In genomic region chr3:41430886-41431285, GRCh38 we compare ENCODE assay signal across 17 cellular contexts.
DNase-seq lines count a peak whose midpoint lies in the region; ATAC-seq and TF ChIP-seq lines count a peak whose summit lies in the region.
"Had no signal": no experiment of that assay in that cellular context is flagged by ENCODE, and none has a peak within 500 bp of the region (broad histone marks: within the 10 kb centered on the region; RNA-seq: fewer than 3 reads in every experiment).

No MANE protein-coding gene starts in this region.

- H3K4me1 ChIP-seq in Loucy (ENCODE audit: insufficient read depth, low read length, poor library complexity, severe bottlenecking) (peaks cover 17% of the 10 kb centered on the region), neuronal stem cell (ENCODE audit: control insufficient read depth in 2 of 2, insufficient read depth in 1 of 2, low read depth in 1 of 2, low read length in 2 of 2) (no peaks in the 10 kb centered on the region), body of pancreas (no peaks in the 10 kb centered on the region)
- H3K4me1 ChIP-seq: A549, Caco-2 had no signal

- no CpG with 5 or more reads among the region's 12 CpGs for WGBS in neuronal stem cell (ENCODE audit: extremely low coverage in 2 of 2, insufficient read length in 2 of 2, insufficient replicate concordance in 1 of 2), 2 donors
- WGBS in body of pancreas, 2 donors = 95% methylated on average over 12 of the region's 12 CpGs

- H4K8ac ChIP-seq in neuronal stem cell (ENCODE audit: low read depth, low read length) = no peak overlapping the region

- no peak for DNase-seq in neuronal stem cell (ENCODE audit: low spot score)
- DNase-seq in stimulated activated naive B cell treated with anti-CD40 and anti-IgM and Interleukin-4, amounts not matched to agents 10 μg/mL and 1 μg/mL and 100 μg/mL, for 72 hours = no peak
- no peak for DNase-seq in body of pancreas
- DNase-seq: AML-193; Caco-2; Calu3; CD4-positive, alpha-beta T cell; CD8-positive, alpha-beta T cell; DMS79 treated with DMSO at 0.1 percent for 48 hours; GF-D8 had no signal

- H3K4me3 Mint-ChIP-seq in stimulated activated naive B cell treated with anti-CD40 and anti-IgM and Interleukin-4, amounts not matched to agents 10 μg/mL and 1 μg/mL and 100 μg/mL, for 72 hours = no peak overlapping the region
- H3K4me3 Mint-ChIP-seq: B cell; CD4-positive, alpha-beta T cell; CD8-positive, alpha-beta T cell had no signal

- H2AFZ ChIP-seq in Loucy (ENCODE audit: low read length) (no peak overlapping the region), neuronal stem cell (ENCODE audit: low read length) (no peak overlapping the region)

- H2AK5ac ChIP-seq in neuronal stem cell (ENCODE audit: low read depth, low read length) = no peak overlapping the region

- no peak overlapping the region for H3K27ac ChIP-seq in neuronal stem cell (replicated peaks; ENCODE audit: low read length)
- H3K27ac ChIP-seq in body of pancreas = no peak overlapping the region
- H3K27ac ChIP-seq: 22Rv1; A549; BLaER1 treated with 17β-estradiol and CSF1 and Interleukin-3, amounts not matched to agents 10 nM and 100 nM; C4-2B had no signal

- H2BK15ac ChIP-seq in neuronal stem cell (ENCODE audit: low read length) = no peak overlapping the region

- H3K27me3 ChIP-seq in Loucy (ENCODE audit: insufficient read depth, low read length, poor library complexity, severe bottlenecking) (no peaks in the 10 kb centered on the region), neuronal stem cell (ENCODE audit: control insufficient read depth in 3 of 3, insufficient read depth in 3 of 3, low read depth in 1 of 3, low read length in 3 of 3) (no peaks in the 10 kb centered on the region), body of pancreas (no peaks in the 10 kb centered on the region)
- H3K27me3 ChIP-seq: BLaER1 treated with 17β-estradiol and CSF1 and Interleukin-3, amounts not matched to agents 10 nM and 100 nM had no signal

- intact Hi-C loops in body of pancreas (cut with DNase I) = no loop called here

- no peaks in the 10 kb centered on the region for H4K20me1 ChIP-seq in Loucy (ENCODE audit: insufficient read depth, low read length, poor library complexity, severe bottlenecking)
- H4K20me1 ChIP-seq: BLaER1 treated with 17β-estradiol and CSF1 and Interleukin-3, amounts not matched to agents 10 nM and 100 nM had no signal

- H3K4me3 ChIP-seq in Loucy (ENCODE audit: low read length, poor library complexity, severe bottlenecking) = no peak overlapping the region
- H3K4me3 ChIP-seq in neuronal stem cell (ENCODE audit: low read length in 2 of 2) = no peak overlapping the region
- no peak overlapping the region for H3K4me3 ChIP-seq in body of pancreas
- H3K4me3 ChIP-seq: A549; BLaER1 treated with 17β-estradiol and CSF1 and Interleukin-3, amounts not matched to agents 10 nM and 100 nM had no signal

- H4K91ac ChIP-seq in neuronal stem cell (ENCODE audit: low read depth, low read length, poor library complexity) = no peak overlapping the region

- H3K79me2 ChIP-seq in Loucy (ENCODE audit: insufficient read depth, low read length) = no peaks in the 10 kb centered on the region

- H3K9me3 Mint-ChIP-seq in stimulated activated naive B cell treated with anti-CD40 and anti-IgM and Interleukin-4, amounts not matched to agents 10 μg/mL and 1 μg/mL and 100 μg/mL, for 72 hours = peaks cover 12 to 14% of the 10 kb centered on the region in 2 donors
- H3K9me3 Mint-ChIP-seq: CD4-positive, alpha-beta T cell had no signal

- no peak overlapping the region for H2BK120ac ChIP-seq in neuronal stem cell (ENCODE audit: low read depth, low read length)

- no peak overlapping the region for H2BK12ac ChIP-seq in neuronal stem cell (ENCODE audit: low read length)

- no peaks in the 10 kb centered on the region; the same call in 1 of the 2 replicates for H3F3A ChIP-seq in Loucy (ENCODE audit: low read depth)

- H3K79me1 ChIP-seq in neuronal stem cell (ENCODE audit: low read depth, low read length) = no peaks in the 10 kb centered on the region

- H3K9me3 ChIP-seq in Loucy (ENCODE audit: insufficient read depth, low read depth, low read length) (no peaks in the 10 kb centered on the region; the same call in 1 of the 2 replicates), neuronal stem cell (replicated peaks in 1 of 2; ENCODE audit: control insufficient read depth in 2 of 2, insufficient read depth in 1 of 2, low read depth in 1 of 2, low read length in 2 of 2) (no peaks in the 10 kb centered on the region), body of pancreas (peaks cover 0 to 4% (median 0%) of the 10 kb centered on the region in 3 donors)
- H3K9me3 ChIP-seq: A549, Caco-2 had no signal

- no peaks in the 10 kb centered on the region for H3K27me3 Mint-ChIP-seq in stimulated activated naive B cell treated with anti-CD40 and anti-IgM and Interleukin-4, amounts not matched to agents 10 μg/mL and 1 μg/mL and 100 μg/mL, for 72 hours
- H3K27me3 Mint-ChIP-seq: B cell; CD4-positive, alpha-beta T cell had no signal

- H3K9me2 ChIP-seq in Loucy (replicated peaks; ENCODE audit: low read depth, low read length) = no peaks in the 10 kb centered on the region

- no peak overlapping the region for H3K4ac ChIP-seq in neuronal stem cell (ENCODE audit: low read length)

- H3K4me2 ChIP-seq in Loucy (ENCODE audit: low read depth, low read length, poor library complexity, severe bottlenecking) (peak overlapping the region; percentile 18), neuronal stem cell (ENCODE audit: insufficient read depth, low read length, poor library complexity, severe bottlenecking) (no peak overlapping the region)
- H3K4me2 ChIP-seq: A549; BLaER1 treated with 17β-estradiol and CSF1 and Interleukin-3, amounts not matched to agents 10 nM and 100 nM had no signal

- H3K23ac ChIP-seq in neuronal stem cell (ENCODE audit: low read depth, low read length, poor library complexity) = no peak overlapping the region

- H3K27ac Mint-ChIP-seq in stimulated activated naive B cell treated with anti-CD40 and anti-IgM and Interleukin-4, amounts not matched to agents 10 μg/mL and 1 μg/mL and 100 μg/mL, for 72 hours = peak overlapping the region; percentile 47
- H3K27ac Mint-ChIP-seq: B cell; CD4-positive, alpha-beta T cell; CD8-positive, alpha-beta T cell had no signal

- TF ChIP-seq POLR2A in body of pancreas (IDR thresholded peaks at IDR 0.05) = no peak

- no peak overlapping the region for H3K14ac ChIP-seq in neuronal stem cell (ENCODE audit: low read length)

- H3K36me3 ChIP-seq in Loucy (ENCODE audit: insufficient read depth, low read length) (no peaks in the 10 kb centered on the region), neuronal stem cell (replicated peaks in 1 of 2; ENCODE audit: control insufficient read depth in 2 of 2, insufficient read depth in 2 of 2, low read length in 2 of 2) (no peaks in the 10 kb centered on the region), body of pancreas (replicated peaks in 1 of 2; ENCODE audit: insufficient read depth in 1 of 2, low read depth in 2 of 2) (no peaks in the 10 kb centered on the region)
- H3K36me3 ChIP-seq: BLaER1 treated with 17β-estradiol and CSF1 and Interleukin-3, amounts not matched to agents 10 nM and 100 nM had no signal

- peaks cover 12 to 14% of the 10 kb centered on the region in 2 donors for H3K36me3 Mint-ChIP-seq in stimulated activated naive B cell treated with anti-CD40 and anti-IgM and Interleukin-4, amounts not matched to agents 10 μg/mL and 1 μg/mL and 100 μg/mL, for 72 hours

- H3K18ac ChIP-seq in neuronal stem cell (ENCODE audit: low read length) = peak overlapping the region; percentile 57

- TF ChIP-seq CTCF in Loucy (conservative IDR thresholded peaks at IDR 0.05; ENCODE audit: low read length) (no peak), body of pancreas (IDR thresholded peaks at IDR 0.05) (no peak)

- no peak overlapping the region for H2BK5ac ChIP-seq in neuronal stem cell (ENCODE audit: low read length)

- H3K4me1 Mint-ChIP-seq in stimulated activated naive B cell treated with anti-CD40 and anti-IgM and Interleukin-4, amounts not matched to agents 10 μg/mL and 1 μg/mL and 100 μg/mL, for 72 hours = no peaks in the 10 kb centered on the region
- H3K4me1 Mint-ChIP-seq: B cell had no signal

- H3K9ac ChIP-seq in Loucy (ENCODE audit: low read depth, low read length, poor library complexity, severe bottlenecking) = no peak overlapping the region
- H3K9ac ChIP-seq in neuronal stem cell (ENCODE audit: low read depth, low read length, poor library complexity) = no peak overlapping the region
- H3K9ac ChIP-seq: BLaER1 treated with 17β-estradiol and CSF1 and Interleukin-3, amounts not matched to agents 10 nM and 100 nM had no signal

- no peak for ATAC-seq in stimulated activated naive B cell treated with anti-CD40 and anti-IgM and Interleukin-4, amounts not matched to agents 10 μg/mL and 1 μg/mL and 100 μg/mL, for 72 hours (replicated peaks)
- ATAC-seq in body of pancreas = no peak
- ATAC-seq in SK-N-SH treated with all-trans-retinoic acid at 6 μM for 48 hours = no peak
- ATAC-seq: A549; CD8-positive, alpha-beta T cell had no signal

TF ChIP-seq in SK-N-SH treated with all-trans-retinoic acid at 6 μM for 48 hours, 23 proteins besides CTCF, POLR2A, EP300 and RAD21:
- TF ChIP-seq, protein P1, sequence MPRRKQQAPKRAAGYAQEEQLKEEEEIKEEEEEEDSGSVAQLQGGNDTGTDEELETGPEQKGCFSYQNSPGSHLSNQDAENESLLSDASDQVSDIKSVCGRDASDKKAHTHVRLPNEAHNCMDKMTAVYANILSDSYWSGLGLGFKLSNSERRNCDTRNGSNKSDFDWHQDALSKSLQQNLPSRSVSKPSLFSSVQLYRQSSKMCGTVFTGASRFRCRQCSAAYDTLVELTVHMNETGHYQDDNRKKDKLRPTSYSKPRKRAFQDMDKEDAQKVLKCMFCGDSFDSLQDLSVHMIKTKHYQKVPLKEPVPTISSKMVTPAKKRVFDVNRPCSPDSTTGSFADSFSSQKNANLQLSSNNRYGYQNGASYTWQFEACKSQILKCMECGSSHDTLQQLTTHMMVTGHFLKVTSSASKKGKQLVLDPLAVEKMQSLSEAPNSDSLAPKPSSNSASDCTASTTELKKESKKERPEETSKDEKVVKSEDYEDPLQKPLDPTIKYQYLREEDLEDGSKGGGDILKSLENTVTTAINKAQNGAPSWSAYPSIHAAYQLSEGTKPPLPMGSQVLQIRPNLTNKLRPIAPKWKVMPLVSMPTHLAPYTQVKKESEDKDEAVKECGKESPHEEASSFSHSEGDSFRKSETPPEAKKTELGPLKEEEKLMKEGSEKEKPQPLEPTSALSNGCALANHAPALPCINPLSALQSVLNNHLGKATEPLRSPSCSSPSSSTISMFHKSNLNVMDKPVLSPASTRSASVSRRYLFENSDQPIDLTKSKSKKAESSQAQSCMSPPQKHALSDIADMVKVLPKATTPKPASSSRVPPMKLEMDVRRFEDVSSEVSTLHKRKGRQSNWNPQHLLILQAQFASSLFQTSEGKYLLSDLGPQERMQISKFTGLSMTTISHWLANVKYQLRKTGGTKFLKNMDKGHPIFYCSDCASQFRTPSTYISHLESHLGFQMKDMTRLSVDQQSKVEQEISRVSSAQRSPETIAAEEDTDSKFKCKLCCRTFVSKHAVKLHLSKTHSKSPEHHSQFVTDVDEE (CRISPR knock-in tag; IDR thresholded peaks at IDR 0.05) = no peak
- TF ChIP-seq CSDC2 (CRISPR knock-in tag; IDR thresholded peaks at IDR 0.05) (no peak), GLIS3 (CRISPR knock-in tag; IDR thresholded peaks at IDR 0.05) (no peak), ZFP30 (CRISPR knock-in tag; IDR thresholded peaks at IDR 0.05) (no peak), ZNF70 (CRISPR knock-in tag; IDR thresholded peaks at IDR 0.05) (no peak), OSR1 (CRISPR knock-in tag; IDR thresholded peaks at IDR 0.05) (no peak)
